8 cellular contexts compared by ENCODE assay signal in the genomic region with DNA sequence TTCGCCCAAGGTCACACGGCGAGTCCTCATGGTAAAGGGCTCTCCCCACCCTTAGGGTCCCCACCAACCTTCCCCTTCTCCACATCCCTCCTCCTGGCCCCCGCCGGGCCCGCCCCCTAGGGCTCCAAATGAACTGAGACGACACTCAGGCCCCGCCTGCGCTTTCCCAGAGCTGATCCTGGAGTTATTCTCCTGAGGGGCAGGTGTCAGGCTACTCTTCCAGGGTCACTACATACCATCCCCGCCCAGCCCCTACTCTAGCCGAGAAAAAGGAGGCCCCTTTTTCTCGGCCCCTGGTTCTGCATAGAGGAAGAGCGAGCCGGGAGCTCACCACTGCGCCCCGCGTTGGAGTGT. TPM values are rescaled to one million over a fixed set of nuclear protein-coding genes. Genes with fewer than 3 reads are reported as not detected.
DNase-seq lines count a peak whose midpoint lies in the region; ATAC-seq and TF ChIP-seq lines count a peak whose summit lies in the region.

No MANE protein-coding gene starts in this region.

- H3K27me3 ChIP-seq in CD4-positive, alpha-beta memory T cell (ENCODE audit: insufficient read depth, low read length): no peaks in the 10 kb centered on the region

- peaks cover 8% of the 10 kb centered on the region for H3K36me3 ChIP-seq in CD4-positive, alpha-beta memory T cell (ENCODE audit: insufficient read depth, low read length)

- H3K4me1 ChIP-seq in CD4-positive, alpha-beta memory T cell (ENCODE audit: insufficient read depth, low read length): peaks cover 53% of the 10 kb centered on the region

- intact Hi-C loops in CD4-positive, alpha-beta memory T cell (cut with micrococcal nuclease): no loop called here
- intact Hi-C loops in lower leg skin (cut with DNase I; ENCODE audit: low total_unique reads): no loop called here

- TF ChIP-seq POLR2A in lower leg skin (IDR thresholded peaks at IDR 0.05): no peak

- H3K27ac ChIP-seq in CD4-positive, alpha-beta memory T cell (ENCODE audit: low read depth, low read length): peak overlapping the region; percentile 92
- peak overlapping the region; percentile 17 for H3K27ac ChIP-seq in temporal lobe (ENCODE audit: low read depth, low read length)

- H3K4me3 Mint-ChIP-seq in CD4-positive, alpha-beta memory T cell: peak overlapping the region; percentile 91 to 97 (median 94)
- H3K4me3 Mint-ChIP-seq in central memory CD8-positive, alpha-beta T cell: peak overlapping the region; percentile 95

- H3K36me3 Mint-ChIP-seq in CD4-positive, alpha-beta memory T cell: peaks cover 8 to 23% of the 10 kb centered on the region in 2 donors
- H3K36me3 Mint-ChIP-seq in central memory CD8-positive, alpha-beta T cell (ENCODE audit: insufficient read depth): peaks cover 29% of the 10 kb centered on the region

- DNase-seq in CD4-positive, alpha-beta memory T cell: peak in 1 of 5 donors; percentile 48
- no peak for DNase-seq in HFF-Myc (ENCODE audit: extremely low read depth, low read depth)
- DNase-seq in central memory CD8-positive, alpha-beta T cell (ENCODE audit: low spot score in 2 of 2): peak in 1 of 2 donors; percentile 14
- peak in 1 of 2 donors; percentile 86 for DNase-seq in lower leg skin (ENCODE audit: low spot score in 2 of 2)
- no peak for DNase-seq in middle frontal gyrus (ENCODE audit: extremely low spot score, low spot score)
- no peak for DNase-seq in KG1 (lab: John Stamatoyannopoulos, UW)

- H3K4me1 Mint-ChIP-seq in CD4-positive, alpha-beta memory T cell: peaks cover 24 to 53% (median 40%) of the 10 kb centered on the region in 4 donors
- peaks cover 33% of the 10 kb centered on the region for H3K4me1 Mint-ChIP-seq in central memory CD8-positive, alpha-beta T cell

- H3K27me3 Mint-ChIP-seq in CD4-positive, alpha-beta memory T cell: no peaks in the 10 kb centered on the region
- no peaks in the 10 kb centered on the region for H3K27me3 Mint-ChIP-seq in central memory CD8-positive, alpha-beta T cell

- CTCF ChIA-PET in CD4-positive, alpha-beta memory T cell (lab: Charles Lee; ENCODE audit: partially characterized antibody): interaction anchor here (0.9 to 9.4 kb wide), 28 partner anchors 10 to 240 kb away, joined by 3 to 147 read pairs (median 6); a partner anchor contains a TSS

- TF ChIP-seq CTCF in HFF-Myc (IDR thresholded peaks at IDR 0.05; ENCODE audit: low read depth, low read length, missing control alignments): no peak
- TF ChIP-seq CTCF in lower leg skin (IDR thresholded peaks at IDR 0.05): no peak

- ATAC-seq in SK-N-SH treated with all-trans-retinoic acid at 6 μM for 48 hours: peak; percentile 59
- ATAC-seq in central memory CD8-positive, alpha-beta T cell (replicated peaks; ENCODE audit: extremely low read depth, poor library complexity, severe bottlenecking): no peak

- H3K9me3 Mint-ChIP-seq in CD4-positive, alpha-beta memory T cell: peaks cover 0 to 2% (median 0%) of the 10 kb centered on the region in 8 donors
- H3K9me3 Mint-ChIP-seq in central memory CD8-positive, alpha-beta T cell: no peaks in the 10 kb centered on the region

- POLR2A ChIA-PET in CD4-positive, alpha-beta memory T cell (lab: Charles Lee; ENCODE audit: partially characterized antibody): interaction anchor here (0.6 to 3.1 kb wide), 47 partner anchors 8 to 959 kb away, joined by 3 to 179 read pairs (median 6); a partner anchor contains a TSS

- H3K4me3 ChIP-seq in CD4-positive, alpha-beta memory T cell (ENCODE audit: low read length in 2 of 2): peak overlapping the region; percentile 63 to 81
- H3K4me3 ChIP-seq in HFF-Myc (replicated peaks; ENCODE audit: low read depth, low read length) (peak overlapping the region; percentile 76), lower leg skin (ENCODE audit: low read depth, poor library complexity, severe bottlenecking) (peak overlapping the region; percentile 91)

- peak overlapping the region; percentile 96 to 100 (median 98) for H3K27ac Mint-ChIP-seq in CD4-positive, alpha-beta memory T cell
- peak overlapping the region; percentile 93 for H3K27ac Mint-ChIP-seq in central memory CD8-positive, alpha-beta T cell (ENCODE audit: low read depth)

- WGBS in lower leg skin, 2 donors: 0 to 1% methylated on average over 17 of the region's 17 CpGs

- H3K9me3 ChIP-seq in CD4-positive, alpha-beta memory T cell (ENCODE audit: control insufficient read depth in 1 of 2, low read length in 2 of 2): no peaks in the 10 kb centered on the region

TF ChIP-seq in SK-N-SH treated with all-trans-retinoic acid at 6 μM for 48 hours, 23 proteins besides CTCF, POLR2A, EP300 and RAD21:
- TF ChIP-seq TOX (CRISPR knock-in tag; IDR thresholded peaks at IDR 0.05; ENCODE audit: borderline replicate concordance): no peak
- no peak for TF ChIP-seq CSDC2 (CRISPR knock-in tag; IDR thresholded peaks at IDR 0.05)
- TF ChIP-seq PPARA (CRISPR knock-in tag; IDR thresholded peaks at IDR 0.05; ENCODE audit: borderline replicate concordance): no peak
- peak; percentile 8; the same call in 1 of the 2 replicates for TF ChIP-seq GLIS3 (CRISPR knock-in tag; IDR thresholded peaks at IDR 0.05)
- TF ChIP-seq ZFP3 (CRISPR knock-in tag; IDR thresholded peaks at IDR 0.05): 0 out of 2 replicates have a peak, but pooled peaks have one; percentile 1
- no peak for TF ChIP-seq ZC3H10 (CRISPR knock-in tag; IDR thresholded peaks at IDR 0.05)

RNA-seq across cellular contexts. Expression of a gene that starts 0.3 kb away (rescaled TPM):
- total RNA-seq in CD4-positive, alpha-beta memory T cell: 100 to 1,000 TPM; 111 to 114 TPM
- 10 to 100 TPM; 73.2 to 75.4 TPM for polyA plus RNA-seq in CD4-positive, alpha-beta memory T cell
- 10 to 100 TPM; 29.9 to 34.2 (median 31.5) TPM for total RNA-seq in lower leg skin
- 26.3 TPM for total RNA-seq in temporal lobe

RNA-seq across cellular contexts. Expression of a gene that starts 18.6 kb away (rescaled TPM):
- total RNA-seq in CD4-positive, alpha-beta memory T cell: 10 to 100 TPM; 75.7 to 77.7 TPM
- polyA plus RNA-seq in CD4-positive, alpha-beta memory T cell: 100 to 1,000 TPM; 124 to 177 TPM
- total RNA-seq in lower leg skin: 100 to 1,000 TPM; 116 to 224 (median 161) TPM
- total RNA-seq in temporal lobe: 44.7 TPM
